8 cellular contexts compared by ENCODE assay signal in genomic region chr15:99249270-99249817, GRCh38. TPM values are rescaled to one million over a fixed set of nuclear protein-coding genes. Genes with fewer than 3 reads are reported as not detected.
DNase-seq lines count a peak whose midpoint lies in the region; ATAC-seq and TF ChIP-seq lines count a peak whose summit lies in the region.

Gene TTC23, minus strand, starts transcription at chr15:99249581. Its CDS starts 20,869 bp downstream, at chr15:99228712.

- in situ Hi-C loops in T47D (cut with HindIII; ENCODE audit: low pct_unique_long_range_greater_than_20kb, low sequenced_read_pairs) (no loop called here), gastrocnemius medialis (cut with MboI; ENCODE audit: low sequenced_read_pairs in 4 of 4) (loop anchor here in 1 of 4 donors (25.0 kb wide), 1 partner anchor 487 kb away; no protein-coding TSS in a partner anchor), KBM-7 (cut with MboI; ENCODE audit: low pct_unique_long_range_greater_than_20kb, low sequenced_read_pairs) (no loop called here)

- BruUV-seq in Caco-2 (replicated peaks; lab: Mats Ljungman, UMichigan): no TSS peak

- TF ChIP-seq POLR2A in gastrocnemius medialis (IDR thresholded peaks at IDR 0.05): no peak

- intact Hi-C loops in Caco-2 (cut with micrococcal nuclease; ENCODE audit: unreplicated experiment) (no loop called here), gastrocnemius medialis (cut with DNase I; ENCODE audit: low total_unique reads) (no loop called here)

- H3K36me3 Mint-ChIP-seq in Caco-2 (ENCODE audit: insufficient read depth, unreplicated experiment): no peaks in the 10 kb centered on the region

- DNase-seq in Caco-2 (peak; percentile 38 to 51), LNCaP clone FGC (ENCODE audit: low read depth) (no peak), T47D (ENCODE audit: low read depth in 1 of 2, low spot score in 1 of 2) (peak; percentile 70 to 90), iPS-NIHi11 (ENCODE audit: low spot score) (peak; percentile 68), gastrocnemius medialis (peak in 1 of 2 donors; percentile 9), KBM-7 (no peak)

- ATAC-seq in gastrocnemius medialis (peak; percentile 26 to 48), HG02884 (IDR thresholded peaks at IDR 0.05; ENCODE audit: unreplicated experiment) (no peak), HG03039 (IDR thresholded peaks at IDR 0.05; ENCODE audit: unreplicated experiment) (no peak)

- peak within 1 kb of the TSS; percentile 92 for H3K27ac Mint-ChIP-seq in Caco-2 (ENCODE audit: unreplicated experiment)

- H3K27me3 Mint-ChIP-seq in Caco-2 (ENCODE audit: insufficient read depth, unreplicated experiment): no peaks in the 10 kb centered on the region

- H3K27ac ChIP-seq in gastrocnemius medialis: peak within 1 kb of the TSS; percentile 86 to 96 (median 94)

- no peaks in the 10 kb centered on the region for H3K9me3 Mint-ChIP-seq in Caco-2 (ENCODE audit: unreplicated experiment)

- TF ChIP-seq CTCF in Caco-2 (IDR thresholded peaks at IDR 0.05; ENCODE audit: insufficient read depth in 1 of 2, low read depth in 1 of 2, low read length in 1 of 2, severe bottlenecking in 1 of 2, unreplicated experiment in 1 of 2) (no peak), LNCaP clone FGC (IDR thresholded peaks at IDR 0.05; ENCODE audit: control insufficient read depth, extremely low read depth, insufficient read depth) (no peak), gastrocnemius medialis (IDR thresholded peaks at IDR 0.05 in 4 of 5, conservative IDR thresholded peaks at IDR 0.05 in 1 of 5) (no peak)

- H3K36me3 ChIP-seq in Caco-2 (ENCODE audit: control insufficient read depth, insufficient read depth, low read length) (no peaks in the 10 kb centered on the region), gastrocnemius medialis (no peaks in the 10 kb centered on the region)

- H3K4me3 ChIP-seq in Caco-2 (ENCODE audit: low read depth, low read length) (peak within 1 kb of the TSS; percentile 84), LNCaP clone FGC (ENCODE audit: low read depth, low read length) (peak within 1 kb of the TSS; percentile 70), gastrocnemius medialis (peak within 1 kb of the TSS; percentile 53 to 89 (median 84))

- H3K4me1 ChIP-seq in Caco-2: no peaks in the 10 kb centered on the region; the same call in 1 of the 2 replicates
- H3K4me1 ChIP-seq in gastrocnemius medialis: peaks cover 34 to 40% of the 10 kb centered on the region in 2 donors

- H3K27me3 ChIP-seq in Caco-2 (replicated peaks; ENCODE audit: control insufficient read depth, insufficient read depth, low read length): no peaks in the 10 kb centered on the region
- H3K27me3 ChIP-seq in gastrocnemius medialis: no peaks in the 10 kb centered on the region

- POLR2A ChIA-PET in Caco-2 (lab: Charles Lee): no interaction called here

- H3K9me3 ChIP-seq in Caco-2 (no peaks in the 10 kb centered on the region), gastrocnemius medialis (no peaks in the 10 kb centered on the region)

- H3K4me3 Mint-ChIP-seq in Caco-2 (ENCODE audit: unreplicated experiment): no peak within 1 kb of the TSS

- no peaks in the 10 kb centered on the region for H3K4me1 Mint-ChIP-seq in Caco-2 (ENCODE audit: low read depth, unreplicated experiment)

- CTCF ChIA-PET in Caco-2 (lab: Charles Lee): no interaction called here

RNA-seq across cellular contexts. Expression of gene TTC23, which starts in this region (rescaled TPM):
- total RNA-seq in Caco-2 (2022) (8.5 and 10.8 TPM in 2 replicates), gastrocnemius medialis (1 to 10 TPM; 5.6 to 9.9 (median 7.7) TPM)

Comparison
In these comparisons a context has a peak if more than half of its experiments do, and no peak if none do; other contexts are left out.
1. DNase-seq: peak in Caco-2 (2 of 2), T47D (2 of 2) and iPS-NIHi11 (single experiment); none in LNCaP clone FGC (single experiment) and KBM-7 (single experiment).
2. ATAC-seq: peak in gastrocnemius medialis (2 of 2); none in HG02884 (single experiment) and HG03039 (single experiment).
3. Peak in every context shown above with its lines, with median percentiles within 50 percentile points of each other: H3K4me3 ChIP-seq.